16 cellular contexts compared by ENCODE assay signal in genomic region chr5:54009357-54009756, GRCh38.
"Had no signal": no experiment of that assay in that cellular context is flagged by ENCODE, and none has a peak within 500 bp of the region (broad histone marks: within the 10 kb centered on the region; RNA-seq: fewer than 3 reads in every experiment).

No MANE protein-coding gene starts in this region.

- ATAC-seq: activated CD8-positive, alpha-beta T cell treated with anti-CD3 and anti-CD28 coated beads for 36 hours; effector memory CD8-positive, alpha-beta T cell; gastrocnemius medialis; heart right ventricle; pancreas had no signal

- H3K4me3 Mint-ChIP-seq: activated CD8-positive, alpha-beta T cell treated with anti-CD3 and anti-CD28 coated beads for 36 hours; activated naive CD8-positive, alpha-beta T cell treated with anti-CD3 and anti-CD28 coated beads for 36 hours; brain; central memory CD8-positive, alpha-beta T cell; effector memory CD8-positive, alpha-beta T cell; mesothelial cell of epicardium; naive B cell; T-helper 1 cell treated with Interleukin-12 subunit alpha and Interleukin-12 subunit beta and Interleukin-4 antibody, amounts not matched to agents 30 μg/mL and 1 μg/mL, for 36 hours had no signal

- DNase-seq: activated CD4-positive, alpha-beta T cell treated with anti-CD3 and anti-CD28 coated beads for 4 hours; activated CD8-positive, alpha-beta T cell treated with anti-CD3 and anti-CD28 coated beads for 36 hours; activated naive CD8-positive, alpha-beta T cell treated with anti-CD3 and anti-CD28 coated beads for 36 hours; effector memory CD8-positive, alpha-beta T cell; gastrocnemius medialis; heart right ventricle; kidney; naive B cell; pancreas; stimulated activated CD4-positive, alpha-beta T cell treated with anti-CD3 and anti-CD28 coated beads, Interleukin-12 subunit alpha, Interleukin-12 subunit beta, amount 100 ng/mL, for 4 hours; stimulated activated CD4-positive, alpha-beta T cell treated with anti-CD3 and anti-CD28 coated beads, Interleukin-2, amount 100 ng/mL, for 24 hours had no signal

- H3K36me3 ChIP-seq: gastrocnemius medialis, pancreas, thoracic aorta had no signal

- H3K9me3 ChIP-seq: pancreas had no signal

- H3K27ac ChIP-seq: pancreas, thoracic aorta had no signal

- H3K4me1 ChIP-seq: gastrocnemius medialis had no signal

- H3K27me3 ChIP-seq: gastrocnemius medialis, heart right ventricle, pancreas had no signal

- H3K4me1 Mint-ChIP-seq: central memory CD8-positive, alpha-beta T cell; naive B cell had no signal

- H3K27ac Mint-ChIP-seq: activated CD8-positive, alpha-beta T cell treated with anti-CD3 and anti-CD28 coated beads for 36 hours; activated naive CD8-positive, alpha-beta T cell treated with anti-CD3 and anti-CD28 coated beads for 36 hours; effector memory CD8-positive, alpha-beta T cell; mesothelial cell of epicardium; T-helper 1 cell treated with Interleukin-12 subunit alpha and Interleukin-12 subunit beta and Interleukin-4 antibody, amounts not matched to agents 30 μg/mL and 1 μg/mL, for 36 hours had no signal

- H3K27me3 Mint-ChIP-seq: activated CD8-positive, alpha-beta T cell treated with anti-CD3 and anti-CD28 coated beads for 36 hours; activated naive CD8-positive, alpha-beta T cell treated with anti-CD3 and anti-CD28 coated beads for 36 hours; central memory CD8-positive, alpha-beta T cell; effector memory CD8-positive, alpha-beta T cell; naive B cell had no signal

- H3K4me3 ChIP-seq: gastrocnemius medialis, heart right ventricle, pancreas, thoracic aorta had no signal
